33 cellular contexts compared by ENCODE assay signal in genomic region chr4:74314944-74315343, GRCh38. TPM values are rescaled to one million over a fixed set of nuclear protein-coding genes. Genes with fewer than 3 reads are reported as not detected.
"Had no signal": no experiment of that assay in that cellular context is flagged by ENCODE, and none has a peak within 500 bp of the region (broad histone marks: within the 10 kb centered on the region; RNA-seq: fewer than 3 reads in every experiment).

No MANE protein-coding gene starts in this region.

- H3K79me2 ChIP-seq: parathyroid adenoma had no signal

- H3K27ac ChIP-seq: left lung, lower lobe of right lung, neutrophil, parathyroid adenoma, right atrium auricular region, right lobe of liver, testis, thyroid gland, transverse colon, upper lobe of left lung had no signal

- FAIRE-seq: kidney had no signal

- DNase-seq: hippocampal formation; kidney; left colon; left lung; lower lobe of right lung; mammary epithelial cell; mesenchymal stem cell; naive thymus-derived CD8-positive, alpha-beta T cell; occipital lobe; right lobe of liver; stimulated activated CD4-positive, alpha-beta T cell treated with anti-CD3 and anti-CD28 coated beads, Interleukin-1b, Interleukin-23, amount 100 ng/mL, for 48 hours; stimulated activated CD4-positive, alpha-beta T cell treated with anti-CD3 and anti-CD28 coated beads, Interleukin-2, amount 100 ng/mL, for 48 hours; stimulated activated CD4-positive, alpha-beta T cell treated with anti-CD3 and anti-CD28 coated beads, Interleukin-4, amount 100 ng/mL, for 4 hours; stimulated activated CD8-positive, alpha-beta memory T cell treated with anti-CD3 and anti-CD28 coated beads, Interleukin-4, amount 100 ng/mL, for 48 hours; stimulated activated naive CD4-positive, alpha-beta T cell treated with Interleukin-2 at 50 U/mL for 16 hours; stimulated activated naive CD8-positive, alpha-beta T cell treated with anti-CD3 and anti-CD28 coated beads, Interleukin-15, amount 100 ng/mL, for 72 hours; substantia nigra; testis; thyroid gland; transverse colon; upper lobe of left lung had no signal

- H3K4me1 ChIP-seq: left lung, lower lobe of right lung, parathyroid adenoma, right atrium auricular region, testis, thyroid gland, transverse colon, upper lobe of left lung had no signal

- H2AFZ ChIP-seq: parathyroid adenoma had no signal

- ATAC-seq: left colon; left lung; lower lobe of right lung; naive thymus-derived CD8-positive, alpha-beta T cell; right lobe of liver; stimulated activated memory B cell treated with anti-CD40 and anti-IgM and Interleukin-4, amounts not matched to agents 10 μg/mL and 1 μg/mL and 100 μg/mL, for 72 hours; stimulated activated naive CD8-positive, alpha-beta T cell treated with anti-CD3 and anti-CD28 coated beads, Interleukin-15, amount 100 ng/mL, for 72 hours had no signal

- H3K4me2 ChIP-seq: smooth muscle cell had no signal

- H3K9me3 ChIP-seq: left lung, lower lobe of right lung, neutrophil, right atrium auricular region, right lobe of liver, testis, thyroid gland, transverse colon, upper lobe of left lung had no signal

- H3K27me3 ChIP-seq: left lung, neutrophil, right atrium auricular region, right lobe of liver, testis, thyroid gland, transverse colon, upper lobe of left lung had no signal

- H3K9ac ChIP-seq: parathyroid adenoma had no signal

- H3K36me3 ChIP-seq: left lung, lower lobe of right lung, neutrophil, right atrium auricular region, right lobe of liver, thyroid gland, transverse colon, upper lobe of left lung had no signal

- H3K4me3 ChIP-seq: left lung, lower lobe of right lung, right atrium auricular region, right lobe of liver, smooth muscle cell, testis, thyroid gland, transverse colon, upper lobe of left lung had no signal

RNA-seq across cellular contexts. Expression of gene EPGN, which starts 6.7 kb away (rescaled TPM):
- total RNA-seq: left colon, mucosa of gallbladder, occipital lobe, progenitor cell of endocrine pancreas, right lobe of liver, thyroid gland, transverse colon, urinary bladder had no signal
- polyA plus RNA-seq: liver had no signal

RNA-seq across cellular contexts. Expression of gene EREG, which starts 50.0 kb away (rescaled TPM):
- total RNA-seq: naive thymus-derived CD8-positive, alpha-beta T cell; neural crest cell; progenitor cell of endocrine pancreas; pulmonary artery endothelial cell; skeletal muscle tissue had no signal
- polyA plus RNA-seq: liver; naive thymus-derived CD8-positive, alpha-beta T cell had no signal
